1 cellular context compared by ENCODE assay signal in genomic region chr1:1551524-1552262, GRCh38.
TF ChIP-seq lines count a peak whose summit lies in the region.

No MANE protein-coding gene starts in this region.

TF ChIP-seq in GM23338, 12 proteins besides CTCF, POLR2A, EP300 and RAD21 (continued from another document):
- TF ChIP-seq, protein P1, sequence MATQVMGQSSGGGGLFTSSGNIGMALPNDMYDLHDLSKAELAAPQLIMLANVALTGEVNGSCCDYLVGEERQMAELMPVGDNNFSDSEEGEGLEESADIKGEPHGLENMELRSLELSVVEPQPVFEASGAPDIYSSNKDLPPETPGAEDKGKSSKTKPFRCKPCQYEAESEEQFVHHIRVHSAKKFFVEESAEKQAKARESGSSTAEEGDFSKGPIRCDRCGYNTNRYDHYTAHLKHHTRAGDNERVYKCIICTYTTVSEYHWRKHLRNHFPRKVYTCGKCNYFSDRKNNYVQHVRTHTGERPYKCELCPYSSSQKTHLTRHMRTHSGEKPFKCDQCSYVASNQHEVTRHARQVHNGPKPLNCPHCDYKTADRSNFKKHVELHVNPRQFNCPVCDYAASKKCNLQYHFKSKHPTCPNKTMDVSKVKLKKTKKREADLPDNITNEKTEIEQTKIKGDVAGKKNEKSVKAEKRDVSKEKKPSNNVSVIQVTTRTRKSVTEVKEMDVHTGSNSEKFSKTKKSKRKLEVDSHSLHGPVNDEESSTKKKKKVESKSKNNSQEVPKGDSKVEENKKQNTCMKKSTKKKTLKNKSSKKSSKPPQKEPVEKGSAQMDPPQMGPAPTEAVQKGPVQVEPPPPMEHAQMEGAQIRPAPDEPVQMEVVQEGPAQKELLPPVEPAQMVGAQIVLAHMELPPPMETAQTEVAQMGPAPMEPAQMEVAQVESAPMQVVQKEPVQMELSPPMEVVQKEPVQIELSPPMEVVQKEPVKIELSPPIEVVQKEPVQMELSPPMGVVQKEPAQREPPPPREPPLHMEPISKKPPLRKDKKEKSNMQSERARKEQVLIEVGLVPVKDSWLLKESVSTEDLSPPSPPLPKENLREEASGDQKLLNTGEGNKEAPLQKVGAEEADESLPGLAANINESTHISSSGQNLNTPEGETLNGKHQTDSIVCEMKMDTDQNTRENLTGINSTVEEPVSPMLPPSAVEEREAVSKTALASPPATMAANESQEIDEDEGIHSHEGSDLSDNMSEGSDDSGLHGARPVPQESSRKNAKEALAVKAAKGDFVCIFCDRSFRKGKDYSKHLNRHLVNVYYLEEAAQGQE (IDR thresholded peaks at IDR 0.05; ENCODE audit: unreplicated experiment) = no peak
- TF ChIP-seq ZNF331 (CRISPR knock-in tag; IDR thresholded peaks at IDR 0.05; ENCODE audit: low read depth) (no peak), ETS1 (IDR thresholded peaks at IDR 0.05) (no peak), EZH2 (IDR thresholded peaks at IDR 0.05; ENCODE audit: low read depth, unreplicated experiment) (no peak), CREB1 (CRISPR knock-in tag; IDR thresholded peaks at IDR 0.05; ENCODE audit: low read depth) (no peak), POLR2AphosphoS5 (IDR thresholded peaks at IDR 0.05; ENCODE audit: low read depth) (no peak), STAT1 (IDR thresholded peaks at IDR 0.05; ENCODE audit: unreplicated experiment) (no peak), JUNB (IDR thresholded peaks at IDR 0.05; ENCODE audit: unreplicated experiment) (no peak), NANOG (IDR thresholded peaks at IDR 0.05; ENCODE audit: borderline replicate concordance) (no peak)
- TF ChIP-seq, protein P2, sequence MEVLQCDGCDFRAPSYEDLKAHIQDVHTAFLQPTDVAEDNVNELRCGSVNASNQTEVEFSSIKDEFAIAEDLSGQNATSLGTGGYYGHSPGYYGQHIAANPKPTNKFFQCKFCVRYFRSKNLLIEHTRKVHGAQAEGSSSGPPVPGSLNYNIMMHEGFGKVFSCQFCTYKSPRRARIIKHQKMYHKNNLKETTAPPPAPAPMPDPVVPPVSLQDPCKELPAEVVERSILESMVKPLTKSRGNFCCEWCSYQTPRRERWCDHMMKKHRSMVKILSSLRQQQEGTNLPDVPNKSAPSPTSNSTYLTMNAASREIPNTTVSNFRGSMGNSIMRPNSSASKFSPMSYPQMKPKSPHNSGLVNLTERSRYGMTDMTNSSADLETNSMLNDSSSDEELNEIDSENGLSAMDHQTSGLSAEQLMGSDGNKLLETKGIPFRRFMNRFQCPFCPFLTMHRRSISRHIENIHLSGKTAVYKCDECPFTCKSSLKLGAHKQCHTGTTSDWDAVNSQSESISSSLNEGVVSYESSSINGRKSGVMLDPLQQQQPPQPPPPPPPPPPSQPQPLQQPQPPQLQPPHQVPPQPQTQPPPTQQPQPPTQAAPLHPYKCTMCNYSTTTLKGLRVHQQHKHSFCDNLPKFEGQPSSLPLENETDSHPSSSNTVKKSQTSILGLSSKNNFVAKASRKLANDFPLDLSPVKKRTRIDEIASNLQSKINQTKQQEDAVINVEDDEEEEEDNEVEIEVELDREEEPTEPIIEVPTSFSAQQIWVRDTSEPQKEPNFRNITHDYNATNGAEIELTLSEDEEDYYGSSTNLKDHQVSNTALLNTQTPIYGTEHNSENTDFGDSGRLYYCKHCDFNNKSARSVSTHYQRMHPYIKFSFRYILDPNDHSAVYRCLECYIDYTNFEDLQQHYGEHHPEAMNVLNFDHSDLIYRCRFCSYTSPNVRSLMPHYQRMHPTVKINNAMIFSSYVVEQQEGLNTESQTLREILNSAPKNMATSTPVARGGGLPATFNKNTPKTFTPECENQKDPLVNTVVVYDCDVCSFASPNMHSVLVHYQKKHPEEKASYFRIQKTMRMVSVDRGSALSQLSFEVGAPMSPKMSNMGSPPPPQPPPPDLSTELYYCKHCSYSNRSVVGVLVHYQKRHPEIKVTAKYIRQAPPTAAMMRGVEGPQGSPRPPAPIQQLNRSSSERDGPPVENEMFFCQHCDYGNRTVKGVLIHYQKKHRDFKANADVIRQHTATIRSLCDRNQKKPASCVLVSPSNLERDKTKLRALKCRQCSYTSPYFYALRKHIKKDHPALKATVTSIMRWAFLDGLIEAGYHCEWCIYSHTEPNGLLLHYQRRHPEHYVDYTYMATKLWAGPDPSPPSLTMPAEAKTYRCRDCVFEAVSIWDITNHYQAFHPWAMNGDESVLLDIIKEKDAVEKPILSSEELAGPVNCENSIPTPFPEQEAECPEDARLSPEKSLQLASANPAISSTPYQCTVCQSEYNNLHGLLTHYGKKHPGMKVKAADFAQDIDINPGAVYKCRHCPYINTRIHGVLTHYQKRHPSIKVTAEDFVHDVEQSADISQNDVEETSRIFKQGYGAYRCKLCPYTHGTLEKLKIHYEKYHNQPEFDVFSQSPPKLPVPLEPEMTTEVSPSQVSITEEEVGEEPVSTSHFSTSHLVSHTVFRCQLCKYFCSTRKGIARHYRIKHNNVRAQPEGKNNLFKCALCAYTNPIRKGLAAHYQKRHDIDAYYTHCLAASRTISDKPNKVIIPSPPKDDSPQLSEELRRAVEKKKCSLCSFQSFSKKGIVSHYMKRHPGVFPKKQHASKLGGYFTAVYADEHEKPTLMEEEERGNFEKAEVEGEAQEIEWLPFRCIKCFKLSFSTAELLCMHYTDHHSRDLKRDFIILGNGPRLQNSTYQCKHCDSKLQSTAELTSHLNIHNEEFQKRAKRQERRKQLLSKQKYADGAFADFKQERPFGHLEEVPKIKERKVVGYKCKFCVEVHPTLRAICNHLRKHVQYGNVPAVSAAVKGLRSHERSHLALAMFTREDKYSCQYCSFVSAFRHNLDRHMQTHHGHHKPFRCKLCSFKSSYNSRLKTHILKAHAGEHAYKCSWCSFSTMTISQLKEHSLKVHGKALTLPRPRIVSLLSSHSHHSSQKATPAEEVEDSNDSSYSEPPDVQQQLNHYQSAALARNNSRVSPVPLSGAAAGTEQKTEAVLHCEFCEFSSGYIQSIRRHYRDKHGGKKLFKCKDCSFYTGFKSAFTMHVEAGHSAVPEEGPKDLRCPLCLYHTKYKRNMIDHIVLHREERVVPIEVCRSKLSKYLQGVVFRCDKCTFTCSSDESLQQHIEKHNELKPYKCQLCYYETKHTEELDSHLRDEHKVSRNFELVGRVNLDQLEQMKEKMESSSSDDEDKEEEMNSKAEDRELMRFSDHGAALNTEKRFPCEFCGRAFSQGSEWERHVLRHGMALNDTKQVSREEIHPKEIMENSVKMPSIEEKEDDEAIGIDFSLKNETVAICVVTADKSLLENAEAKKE (CRISPR knock-in tag; IDR thresholded peaks at IDR 0.05) = no peak
